ENCODE assay signal across 10 cellular contexts in genomic region chr10:3869036-3869435, GRCh38.
DNase-seq lines count a peak whose midpoint lies in the region; ATAC-seq, FAIRE-seq and TF ChIP-seq lines count a peak whose summit lies in the region.
"Had no signal": no experiment of that assay in that cellular context is flagged by ENCODE, and none has a peak within 500 bp of the region (broad histone marks: within the 10 kb centered on the region; RNA-seq: fewer than 3 reads in every experiment).

No MANE protein-coding gene starts in this region.

- FAIRE-seq in GM18507 (lab: Jason Lieb, UNC), result peak; percentile 41

- H3K9me3 ChIP-seq in HEK293 (ENCODE audit: control insufficient read depth, insufficient read depth, low read depth, low read length) (no peaks in the 10 kb centered on the region), osteoblast (ENCODE audit: low read depth, low read length) (no peaks in the 10 kb centered on the region)
- no peaks in the 10 kb centered on the region for H3K9me3 ChIP-seq in naive thymus-derived CD4-positive, alpha-beta T cell (ENCODE audit: control insufficient read depth in 2 of 3, low read length in 3 of 3)
- no peaks in the 10 kb centered on the region for H3K9me3 ChIP-seq in CD8-positive, alpha-beta memory T cell (ENCODE audit: low read length)

- POLR2A ChIA-PET in HEK293 (lab: Yijun Ruan, JAX), result no interaction called here
- POLR2A ChIA-PET in naive thymus-derived CD4-positive, alpha-beta T cell (lab: Charles Lee), result no interaction called here
- POLR2A ChIA-PET in CD8-positive, alpha-beta memory T cell (lab: Charles Lee), result interaction anchor here (0.6 kb wide), 1 partner anchor 93 kb away, joined by 4 read pairs; no protein-coding TSS in a partner anchor

- H3K4me3 ChIP-seq in HEK293 (ENCODE audit: low read depth, low read length) (no peak overlapping the region), osteoblast (ENCODE audit: insufficient read depth, low read length) (no peak overlapping the region)
- H3K4me3 ChIP-seq in naive thymus-derived CD4-positive, alpha-beta T cell (ENCODE audit: low read length), result no peak overlapping the region
- H3K4me3 ChIP-seq in CD8-positive, alpha-beta memory T cell (ENCODE audit: low read length), result no peak overlapping the region

- no peak overlapping the region for H3K4me3 Mint-ChIP-seq in T-helper 2 cell treated with Interferon-gamma antibody and Interleukin-4, amounts not matched to agents 5 μg/mL and 100 μg/mL, for 36 hours
- no peak overlapping the region for H3K4me3 Mint-ChIP-seq in naive thymus-derived CD4-positive, alpha-beta T cell
- H3K4me3 Mint-ChIP-seq in CD8-positive, alpha-beta memory T cell, result no peak overlapping the region

- H3K27me3 Mint-ChIP-seq in T-helper 2 cell treated with Interferon-gamma antibody and Interleukin-4, amounts not matched to agents 5 μg/mL and 100 μg/mL, for 36 hours (ENCODE audit: low read depth), result no peaks in the 10 kb centered on the region
- no peaks in the 10 kb centered on the region for H3K27me3 Mint-ChIP-seq in naive thymus-derived CD4-positive, alpha-beta T cell
- no peaks in the 10 kb centered on the region for H3K27me3 Mint-ChIP-seq in CD8-positive, alpha-beta memory T cell

- no peak overlapping the region for H3K4me2 ChIP-seq in osteoblast (ENCODE audit: insufficient read depth, low read length)

- CTCF ChIA-PET in HEK293 (lab: Yijun Ruan, JAX), result no interaction called here
- CTCF ChIA-PET in naive thymus-derived CD4-positive, alpha-beta T cell (lab: Charles Lee), result interaction anchor here (1.2 kb wide), 1 partner anchor 17 kb away, joined by 3 read pairs; no protein-coding TSS in a partner anchor
- CTCF ChIA-PET in CD8-positive, alpha-beta memory T cell (lab: Charles Lee), result no interaction called here

- H2AFZ ChIP-seq in osteoblast (ENCODE audit: low read length), result no peak overlapping the region

- intact Hi-C loops in naive thymus-derived CD4-positive, alpha-beta T cell (cut with micrococcal nuclease), result loop anchor here in 1 of 2 donors (5.0 kb wide), 1 partner anchor 163 kb away; no protein-coding TSS in a partner anchor

- H3K4me1 Mint-ChIP-seq in T-helper 2 cell treated with Interferon-gamma antibody and Interleukin-4, amounts not matched to agents 5 μg/mL and 100 μg/mL, for 36 hours (ENCODE audit: low read depth), result peaks cover 40% of the 10 kb centered on the region
- peaks cover 23 to 66% (median 33%) of the 10 kb centered on the region in 7 donors for H3K4me1 Mint-ChIP-seq in naive thymus-derived CD4-positive, alpha-beta T cell
- peaks cover 40 to 61% (median 56%) of the 10 kb centered on the region in 3 donors for H3K4me1 Mint-ChIP-seq in CD8-positive, alpha-beta memory T cell

- no peak overlapping the region for H3K27ac ChIP-seq in HEK293 (ENCODE audit: extremely low read depth, low read depth, low read length)
- no peak overlapping the region for H3K27ac ChIP-seq in naive thymus-derived CD4-positive, alpha-beta T cell (ENCODE audit: low read depth, low read length)
- H3K27ac ChIP-seq in CD8-positive, alpha-beta memory T cell (ENCODE audit: low read depth, low read length), result no peak overlapping the region
- H3K27ac ChIP-seq in osteoblast (ENCODE audit: low read depth, low read length), result no peak overlapping the region

- H3K9me3 Mint-ChIP-seq in T-helper 2 cell treated with Interferon-gamma antibody and Interleukin-4, amounts not matched to agents 5 μg/mL and 100 μg/mL, for 36 hours, result no peaks in the 10 kb centered on the region
- H3K9me3 Mint-ChIP-seq in naive thymus-derived CD4-positive, alpha-beta T cell, result no peaks in the 10 kb centered on the region
- H3K9me3 Mint-ChIP-seq in CD8-positive, alpha-beta memory T cell, result no peaks in the 10 kb centered on the region

- no peak for TF ChIP-seq CTCF in HEK293 (tag by site-specific recombination; IDR thresholded peaks at IDR 0.05)
- no peak for TF ChIP-seq CTCF in osteoblast (IDR thresholded peaks at IDR 0.05; ENCODE audit: extremely low read depth, low read depth, low read length)

- ATAC-seq in naive thymus-derived CD4-positive, alpha-beta T cell, result no peak

- no peaks in the 10 kb centered on the region for H3K36me3 Mint-ChIP-seq in T-helper 2 cell treated with Interferon-gamma antibody and Interleukin-4, amounts not matched to agents 5 μg/mL and 100 μg/mL, for 36 hours (ENCODE audit: low read depth)
- H3K36me3 Mint-ChIP-seq in naive thymus-derived CD4-positive, alpha-beta T cell, result no peaks in the 10 kb centered on the region
- no peaks in the 10 kb centered on the region for H3K36me3 Mint-ChIP-seq in CD8-positive, alpha-beta memory T cell

- DNase-seq in GM18507 (ENCODE audit: extremely low spot score, insufficient read length, low read depth), result no peak
- peak; percentile 40 for DNase-seq in T-helper 2 cell treated with Interferon-gamma antibody and Interleukin-4, amounts not matched to agents 5 μg/mL and 100 μg/mL, for 36 hours (ENCODE audit: low spot score)
- no peak for DNase-seq in naive thymus-derived CD4-positive, alpha-beta T cell
- no peak for DNase-seq in DMS153 (lab: John Stamatoyannopoulos, UW)
- DNase-seq in CD8-positive, alpha-beta memory T cell, result no peak
- DNase-seq in osteoblast (ENCODE audit: insufficient read length, low spot score, missing footprints), result no peak
- DNase-seq: foreskin melanocyte, kidney glomerular epithelial cell, NCI-H1694 had no signal

- H3K27ac Mint-ChIP-seq in T-helper 2 cell treated with Interferon-gamma antibody and Interleukin-4, amounts not matched to agents 5 μg/mL and 100 μg/mL, for 36 hours, result no peak overlapping the region
- H3K27ac Mint-ChIP-seq in naive thymus-derived CD4-positive, alpha-beta T cell, result peak overlapping the region in 5 of 9 donors; percentile 9 to 44 (median 20)
- H3K27ac Mint-ChIP-seq in CD8-positive, alpha-beta memory T cell, result peak overlapping the region in 1 of 8 donors; percentile 40

- H3K27me3 ChIP-seq in naive thymus-derived CD4-positive, alpha-beta T cell (ENCODE audit: control insufficient read depth in 2 of 2, insufficient read depth in 2 of 2, low read length in 2 of 2), result no peaks in the 10 kb centered on the region
- no peaks in the 10 kb centered on the region for H3K27me3 ChIP-seq in CD8-positive, alpha-beta memory T cell (ENCODE audit: insufficient read depth, low read length, poor library complexity, severe bottlenecking)
- H3K27me3 ChIP-seq in osteoblast (ENCODE audit: insufficient read depth, low read length), result no peaks in the 10 kb centered on the region

- no peaks in the 10 kb centered on the region for H3K4me1 ChIP-seq in HEK293 (ENCODE audit: control insufficient read depth, insufficient read depth, low read length)
- peaks cover 24 to 25% of the 10 kb centered on the region in 2 donors for H3K4me1 ChIP-seq in naive thymus-derived CD4-positive, alpha-beta T cell (ENCODE audit: control insufficient read depth in 2 of 2, insufficient read depth in 2 of 2, low read length in 2 of 2)
- peaks cover 21% of the 10 kb centered on the region for H3K4me1 ChIP-seq in CD8-positive, alpha-beta memory T cell (ENCODE audit: insufficient read depth, low read length)
- peaks cover 8% of the 10 kb centered on the region for H3K4me1 ChIP-seq in osteoblast (ENCODE audit: insufficient read depth, low read length)

- H3K79me2 ChIP-seq in osteoblast (ENCODE audit: insufficient read depth, low read length), result no peaks in the 10 kb centered on the region

- H4K20me1 ChIP-seq in osteoblast (ENCODE audit: insufficient read depth, low read length), result no peaks in the 10 kb centered on the region

- no peaks in the 10 kb centered on the region for H3K36me3 ChIP-seq in HEK293 (ENCODE audit: control insufficient read depth in 2 of 2, insufficient read depth in 1 of 2, low read length in 2 of 2)
- H3K36me3 ChIP-seq in naive thymus-derived CD4-positive, alpha-beta T cell (ENCODE audit: control insufficient read depth in 2 of 3, insufficient read depth in 3 of 3, low read length in 3 of 3), result no peaks in the 10 kb centered on the region
- no peaks in the 10 kb centered on the region for H3K36me3 ChIP-seq in CD8-positive, alpha-beta memory T cell (ENCODE audit: insufficient read depth, low read length)
- H3K36me3 ChIP-seq in osteoblast (ENCODE audit: insufficient read depth, low read length), result no peaks in the 10 kb centered on the region

TF ChIP-seq in HEK293, 187 proteins besides CTCF, POLR2A, EP300 and RAD21 (continues in another document):
- TF ChIP-seq ATF2 (tag by site-specific recombination; IDR thresholded peaks at IDR 0.05; ENCODE audit: low read depth) (no peak), PRDM4 (tag by site-specific recombination; IDR thresholded peaks at IDR 0.05) (no peak), ZFHX2 (tag by site-specific recombination; conservative IDR thresholded peaks at IDR 0.05) (peak; percentile 47), KLF16 (tag by site-specific recombination; IDR thresholded peaks at IDR 0.05) (no peak), GLIS1 (tag by site-specific recombination; IDR thresholded peaks at IDR 0.05) (no peak), EGR2 (tag by site-specific recombination; IDR thresholded peaks at IDR 0.05; ENCODE audit: low read depth) (peak; percentile 76; the same call in 1 of the 2 replicates)
